Comparison of ENCODE assay signal across 8 cellular contexts in the genomic region with DNA sequence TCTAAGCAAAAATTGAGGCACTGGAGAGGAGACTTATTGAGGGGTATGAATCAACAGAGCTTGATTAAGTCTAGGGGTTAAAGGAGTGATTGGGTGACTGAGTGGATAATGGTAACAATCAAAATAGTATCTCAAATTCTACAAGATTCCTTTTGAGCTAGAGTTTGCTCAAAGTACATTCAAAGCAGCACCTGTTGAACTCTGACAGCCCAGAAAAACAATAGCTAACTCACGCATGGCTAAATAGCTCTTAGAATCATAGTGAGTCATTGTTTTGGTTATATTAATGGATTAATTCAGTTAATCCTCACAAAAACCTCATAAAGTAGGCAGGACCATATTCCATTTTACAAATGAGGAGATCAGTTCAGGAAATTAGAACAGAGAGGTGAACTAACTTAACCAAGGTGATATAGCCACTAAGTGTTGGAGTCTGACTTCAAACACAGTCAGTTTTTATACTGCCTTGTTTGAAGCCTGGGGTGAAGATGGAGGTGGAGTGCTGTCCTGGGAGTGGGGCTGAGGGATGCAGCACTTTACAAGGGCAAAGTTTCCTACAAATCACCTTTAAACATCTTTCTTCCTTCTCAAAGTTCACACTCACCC. TPM values are rescaled to one million over a fixed set of nuclear protein-coding genes. Genes with fewer than 3 reads are reported as not detected.
DNase-seq lines count a peak whose midpoint lies in the region; ATAC-seq and TF ChIP-seq lines count a peak whose summit lies in the region.

No MANE protein-coding gene starts in this region.

- peak overlapping the region; percentile 61 for H3K27ac Mint-ChIP-seq in activated T-cell treated with anti-CD3 and anti-CD28 coated beads, Interleukin-2, amount 50 U/mL, for 72 hours
- peak overlapping the region; percentile 96 for H3K27ac Mint-ChIP-seq in activated CD4-positive, alpha-beta memory T cell treated with anti-CD3 and anti-CD28 coated beads, Interleukin-2, amount 10 ng/mL, durations not matched to agents 7 days and 5 days
- H3K27ac Mint-ChIP-seq in progenitor cell of endocrine pancreas, result peak overlapping the region; percentile 23

- H3K27me3 Mint-ChIP-seq in activated T-cell treated with anti-CD3 and anti-CD28 coated beads, Interleukin-2, amount 50 U/mL, for 72 hours (ENCODE audit: low read depth), result no peaks in the 10 kb centered on the region
- no peaks in the 10 kb centered on the region for H3K27me3 Mint-ChIP-seq in activated CD4-positive, alpha-beta memory T cell treated with anti-CD3 and anti-CD28 coated beads, Interleukin-2, amount 10 ng/mL, durations not matched to agents 7 days and 5 days
- no peaks in the 10 kb centered on the region for H3K27me3 Mint-ChIP-seq in progenitor cell of endocrine pancreas

- no peak for DNase-seq in activated T-cell treated with anti-CD3 and anti-CD28 coated beads, Interleukin-2, amount 50 U/mL, for 72 hours
- DNase-seq in activated T-cell treated with anti-CD3 and anti-CD28 coated beads, Interleukin-2, amount 50 U/mL, for 1 hour, result no peak
- no peak for DNase-seq in activated CD4-positive, alpha-beta memory T cell treated with anti-CD3 and anti-CD28 coated beads, Interleukin-2, amount 10 ng/mL, durations not matched to agents 7 days and 5 days
- DNase-seq in progenitor cell of endocrine pancreas (ENCODE audit: low spot score, unreplicated experiment), result no peak
- no peak for DNase-seq in ureter (ENCODE audit: low spot score)
- DNase-seq in DMS114 treated with DMSO at 0.1 percent for 48 hours (lab: John Stamatoyannopoulos, UW; ENCODE audit: unreplicated experiment), result no peak
- no peak for DNase-seq in islet precursor cell

- H3K9me3 Mint-ChIP-seq in activated T-cell treated with anti-CD3 and anti-CD28 coated beads, Interleukin-2, amount 50 U/mL, for 72 hours, result no peaks in the 10 kb centered on the region
- H3K9me3 Mint-ChIP-seq in activated CD4-positive, alpha-beta memory T cell treated with anti-CD3 and anti-CD28 coated beads, Interleukin-2, amount 10 ng/mL, durations not matched to agents 7 days and 5 days, result peaks cover 4% of the 10 kb centered on the region
- H3K9me3 Mint-ChIP-seq in progenitor cell of endocrine pancreas (ENCODE audit: low read depth), result peaks cover 4% of the 10 kb centered on the region

- H3K4me3 Mint-ChIP-seq in activated T-cell treated with anti-CD3 and anti-CD28 coated beads, Interleukin-2, amount 50 U/mL, for 72 hours, result peak overlapping the region; percentile 46 to 81
- H3K4me3 Mint-ChIP-seq in activated CD4-positive, alpha-beta memory T cell treated with anti-CD3 and anti-CD28 coated beads, Interleukin-2, amount 10 ng/mL, durations not matched to agents 7 days and 5 days, result peak overlapping the region; percentile 75
- H3K4me3 Mint-ChIP-seq in progenitor cell of endocrine pancreas (ENCODE audit: low read depth), result no peak overlapping the region

- CTCF ChIA-PET in activated CD4-positive, alpha-beta memory T cell treated with anti-CD3 and anti-CD28 coated beads, Interleukin-2, amount 10 ng/mL, durations not matched to agents 7 days and 5 days (lab: Charles Lee), result interaction anchor here (1.0 to 2.5 kb wide), 6 partner anchors 28 to 195 kb away, joined by 3 to 14 read pairs (median 3); partner anchors contain the start of genes HERC6 and PPM1K

- POLR2A ChIA-PET in activated CD4-positive, alpha-beta memory T cell treated with anti-CD3 and anti-CD28 coated beads, Interleukin-2, amount 10 ng/mL, durations not matched to agents 7 days and 5 days (lab: Charles Lee), result interaction anchor here (1.0 to 3.9 kb wide), 10 partner anchors 11 to 202 kb away, joined by 3 to 113 read pairs (median 6); partner anchors contain the start of genes HERC5, HERC6 and PPM1K

- peak; percentile 60 to 63 for ATAC-seq in activated T-cell treated with anti-CD3 and anti-CD28 coated beads, Interleukin-2, amount 50 U/mL, for 72 hours (replicated peaks in 1 of 2)
- ATAC-seq in HG03045 (IDR thresholded peaks at IDR 0.05; ENCODE audit: unreplicated experiment), result peak; percentile 54

- peaks cover 0 to 2% of the 10 kb centered on the region in 2 donors for H3K36me3 Mint-ChIP-seq in activated T-cell treated with anti-CD3 and anti-CD28 coated beads, Interleukin-2, amount 50 U/mL, for 72 hours (ENCODE audit: insufficient read depth in 2 of 2)
- peaks cover 12% of the 10 kb centered on the region for H3K36me3 Mint-ChIP-seq in activated CD4-positive, alpha-beta memory T cell treated with anti-CD3 and anti-CD28 coated beads, Interleukin-2, amount 10 ng/mL, durations not matched to agents 7 days and 5 days (ENCODE audit: low read depth)
- no peaks in the 10 kb centered on the region for H3K36me3 Mint-ChIP-seq in progenitor cell of endocrine pancreas (ENCODE audit: insufficient read depth)

- peaks cover 27% of the 10 kb centered on the region for H3K4me1 Mint-ChIP-seq in activated T-cell treated with anti-CD3 and anti-CD28 coated beads, Interleukin-2, amount 50 U/mL, for 72 hours (ENCODE audit: low read depth)
- peaks cover 33% of the 10 kb centered on the region for H3K4me1 Mint-ChIP-seq in activated CD4-positive, alpha-beta memory T cell treated with anti-CD3 and anti-CD28 coated beads, Interleukin-2, amount 10 ng/mL, durations not matched to agents 7 days and 5 days
- peaks cover 24% of the 10 kb centered on the region for H3K4me1 Mint-ChIP-seq in progenitor cell of endocrine pancreas (ENCODE audit: low read depth)

- TF ChIP-seq CTCF in progenitor cell of endocrine pancreas (IDR thresholded peaks at IDR 0.05; ENCODE audit: unreplicated experiment), result no peak

RNA-seq across cellular contexts. Expression of gene PPM1K, which starts 35.9 kb away (rescaled TPM):
- 10 to 100 TPM; 61.2 to 85.3 TPM for total RNA-seq in activated T-cell treated with anti-CD3 and anti-CD28 coated beads, Interleukin-2, amount 50 U/mL, for 72 hours
- total RNA-seq in activated CD4-positive, alpha-beta memory T cell treated with anti-CD3 and anti-CD28 coated beads, Interleukin-2, amount 10 ng/mL, durations not matched to agents 7 days and 5 days, result 100 to 1,000 TPM in 1 of 2 experiments, 10 to 100 TPM in 1; 96.9 to 101 TPM
- total RNA-seq in progenitor cell of endocrine pancreas (19.6 and 23.7 TPM in 2 replicates), ureter (14.2 TPM)

RNA-seq across cellular contexts. Expression of gene HERC6, which starts 58.4 kb away (rescaled TPM):
- total RNA-seq in activated T-cell treated with anti-CD3 and anti-CD28 coated beads, Interleukin-2, amount 50 U/mL, for 72 hours, result 10 to 100 TPM in 1 of 2 donors, 1 to 10 TPM in 1; 5.7 to 14.9 TPM
- total RNA-seq in activated CD4-positive, alpha-beta memory T cell treated with anti-CD3 and anti-CD28 coated beads, Interleukin-2, amount 10 ng/mL, durations not matched to agents 7 days and 5 days, result 10 to 100 TPM; 47.5 to 49.0 TPM
- total RNA-seq in progenitor cell of endocrine pancreas (6.2 and 7.3 TPM in 2 replicates), ureter (10.1 TPM)

Comparison
In these comparisons a context has a peak if more than half of its experiments do, and no peak if none do; other contexts are left out.
1. H3K27ac Mint-ChIP-seq: peak in every context shown above with its lines; median percentile 96 in activated CD4-positive, alpha-beta memory T cell treated with anti-CD3 and anti-CD28 coated beads, Interleukin-2, amount 10 ng/mL, durations not matched to agents 7 days and 5 days; 61 in activated T-cell treated with anti-CD3 and anti-CD28 coated beads, Interleukin-2, amount 50 U/mL, for 72 hours; 23 in progenitor cell of endocrine pancreas.